8 cellular contexts compared by ENCODE assay signal in genomic region chr11:95150977-95151684, GRCh38.
A peak's percentile ranks its signal among the peaks of the same experiment; 100 is the strongest.
DNase-seq lines count a peak whose midpoint lies in the region; ATAC-seq and TF ChIP-seq lines count a peak whose summit lies in the region.

No MANE protein-coding gene starts in this region.

- H3K4me3 Mint-ChIP-seq in neural progenitor cell: peak overlapping the region; percentile 76

- peaks cover 29% of the 10 kb centered on the region for H3K4me1 Mint-ChIP-seq in neural progenitor cell

- H3K27me3 ChIP-seq in foreskin keratinocyte: no peaks in the 10 kb centered on the region
- H3K27me3 ChIP-seq in neural progenitor cell: peaks cover 46% of the 10 kb centered on the region
- no peaks in the 10 kb centered on the region for H3K27me3 ChIP-seq in stomach smooth muscle (ENCODE audit: control insufficient read depth in 1 of 2, insufficient read depth in 2 of 2, low read length in 2 of 2)

- peak overlapping the region; percentile 57 for H3K4me3 ChIP-seq in neural progenitor cell
- H3K4me3 ChIP-seq in stomach smooth muscle (ENCODE audit: low read length in 2 of 2): peak overlapping the region; percentile 77 to 85

- peak overlapping the region; percentile 91 for H2AFZ ChIP-seq in neural progenitor cell (replicated peaks)

- H3K9me3 Mint-ChIP-seq in neural progenitor cell: peaks cover 2% of the 10 kb centered on the region

- H3K4me2 ChIP-seq in neural progenitor cell: peak overlapping the region; percentile 87

- H3K36me3 Mint-ChIP-seq in neural progenitor cell: no peaks in the 10 kb centered on the region

- peak; percentile 91 for ATAC-seq in GM21526 (IDR thresholded peaks at IDR 0.05; ENCODE audit: low FRiP score, unreplicated experiment)
- ATAC-seq in foreskin keratinocyte: peak; percentile 80

- peaks cover 17% of the 10 kb centered on the region for H3K4me1 ChIP-seq in foreskin keratinocyte
- H3K4me1 ChIP-seq in neural progenitor cell: peaks cover 4% of the 10 kb centered on the region
- peaks cover 49% of the 10 kb centered on the region for H3K4me1 ChIP-seq in stomach smooth muscle (ENCODE audit: control insufficient read depth, insufficient read depth, low read length)

- DNase-seq in DMS153 treated with DMSO at 0.1 percent for 48 hours (lab: John Stamatoyannopoulos, UW; ENCODE audit: unreplicated experiment) (peak; percentile 79), HuH-7 (ENCODE audit: low spot score) (peak; percentile 79), RPMI7951 (ENCODE audit: low read depth) (peak; percentile 87), activated gamma-delta T cell treated with Interleukin-2 at 50 U/mL for 16 hours (peak; percentile 89), foreskin keratinocyte (peak; percentile 68 to 84), neural progenitor cell (ENCODE audit: low spot score) (peak; percentile 97)

- H3K27me3 Mint-ChIP-seq in neural progenitor cell (ENCODE audit: insufficient read depth, low read depth): peaks cover 6% of the 10 kb centered on the region

- no peaks in the 10 kb centered on the region for H4K20me1 ChIP-seq in neural progenitor cell (ENCODE audit: low read depth)

- H3K27ac ChIP-seq in foreskin keratinocyte (peak overlapping the region; percentile 47), neural progenitor cell (no peak overlapping the region), stomach smooth muscle (ENCODE audit: low read length) (peak overlapping the region; percentile 55)

- TF ChIP-seq CTCF in foreskin keratinocyte (conservative IDR thresholded peaks at IDR 0.05): peak; percentile 99
- peak; percentile 72 for TF ChIP-seq CTCF in neural progenitor cell (IDR thresholded peaks at IDR 0.05)

- H3K79me2 ChIP-seq in neural progenitor cell (ENCODE audit: low read depth): no peaks in the 10 kb centered on the region

- H3K36me3 ChIP-seq in neural progenitor cell (no peaks in the 10 kb centered on the region), stomach smooth muscle (ENCODE audit: control insufficient read depth in 2 of 2, insufficient read depth in 2 of 2, low read length in 2 of 2) (no peaks in the 10 kb centered on the region)

- H3K27ac Mint-ChIP-seq in neural progenitor cell: no peak overlapping the region

- peaks cover 25% of the 10 kb centered on the region for H3F3A ChIP-seq in neural progenitor cell (ENCODE audit: low read depth)

- H3K9ac ChIP-seq in neural progenitor cell: no peak overlapping the region
- H3K9ac ChIP-seq in stomach smooth muscle (ENCODE audit: low read length in 2 of 2): peak overlapping the region; percentile 78 to 87

- H3K9me3 ChIP-seq in neural progenitor cell (ENCODE audit: low read depth) (no peaks in the 10 kb centered on the region), stomach smooth muscle (ENCODE audit: control insufficient read depth in 2 of 2, low read length in 2 of 2) (no peaks in the 10 kb centered on the region)
